ENCODE assay signal across 13 cellular contexts in the genomic region with DNA sequence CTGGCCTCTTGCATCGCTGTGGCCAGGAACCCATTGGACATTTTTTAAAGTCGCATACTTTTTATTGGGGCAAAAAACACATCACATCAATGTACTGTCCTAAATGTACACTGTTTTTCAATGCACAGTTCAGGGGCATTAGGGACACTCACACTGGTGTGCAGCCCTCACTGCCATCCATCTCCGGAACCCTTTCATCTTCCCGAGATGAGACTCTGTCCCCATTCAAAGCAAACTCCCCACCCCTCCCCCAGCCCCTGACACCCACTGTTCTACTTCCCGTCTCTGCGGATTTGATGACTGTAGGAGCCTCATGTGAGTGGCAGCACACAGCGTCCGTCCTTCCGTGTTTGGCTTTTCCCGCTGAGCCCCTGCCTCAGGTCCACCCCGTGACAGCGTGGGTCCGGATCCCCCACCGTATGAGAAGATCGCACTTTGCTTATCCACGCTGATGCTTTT. TPM values are rescaled to one million over a fixed set of nuclear protein-coding genes. Genes with fewer than 3 reads are reported as not detected.
DNase-seq lines count a peak whose midpoint lies in the region; ATAC-seq and TF ChIP-seq lines count a peak whose summit lies in the region.
"Had no signal": no experiment of that assay in that cellular context is flagged by ENCODE, and none has a peak within 500 bp of the region (broad histone marks: within the 10 kb centered on the region; RNA-seq: fewer than 3 reads in every experiment).

No MANE protein-coding gene starts in this region.

- H3K9me3 ChIP-seq in SK-N-SH (no peaks in the 10 kb centered on the region), lower lobe of right lung (no peaks in the 10 kb centered on the region)
- H3K9me3 ChIP-seq: A549 had no signal

- H3K79me2 ChIP-seq in SK-N-SH (ENCODE audit: insufficient read depth): no peaks in the 10 kb centered on the region

- no peaks in the 10 kb centered on the region for H3K9me2 ChIP-seq in SK-N-SH

- 80% methylated on average over 16 of the region's 16 CpGs for WGBS in SK-N-SH (ENCODE audit: low lambda C conversion rate)

- no peak for ATAC-seq in SK-N-SH treated with all-trans-retinoic acid at 6 μM for 48 hours
- ATAC-seq in activated CD8-positive, alpha-beta memory T cell treated with anti-CD3 and anti-CD28 coated beads, Interleukin-2, amount 10 ng/mL, durations not matched to agents 7 days and 5 days: peak; percentile 72
- no peak for ATAC-seq in lower lobe of right lung
- peak; percentile 75 for ATAC-seq in stimulated activated effector memory CD8-positive, alpha-beta T cell treated with anti-CD3 and anti-CD28 coated beads, Interleukin-12 subunit alpha, Interleukin-12 subunit beta, amount 100 ng/mL, for 72 hours
- ATAC-seq: A549, GM12878 had no signal

- H3K27me3 ChIP-seq in SK-N-SH (ENCODE audit: insufficient read depth) (no peaks in the 10 kb centered on the region), lower lobe of right lung (ENCODE audit: low read depth) (peaks cover 4% of the 10 kb centered on the region)

- H2AFZ ChIP-seq in SK-N-SH (ENCODE audit: low read depth): no peak overlapping the region

- POLR2A ChIA-PET in SK-N-SH (lab: Yijun Ruan, JAX): no interaction called here

- H4K20me1 ChIP-seq in SK-N-SH (ENCODE audit: insufficient read depth): no peaks in the 10 kb centered on the region

- H3K9me3 Mint-ChIP-seq in activated CD8-positive, alpha-beta memory T cell treated with anti-CD3 and anti-CD28 coated beads, Interleukin-2, amount 10 ng/mL, durations not matched to agents 7 days and 5 days (ENCODE audit: low read depth): no peaks in the 10 kb centered on the region
- no peaks in the 10 kb centered on the region for H3K9me3 Mint-ChIP-seq in stimulated activated effector memory CD8-positive, alpha-beta T cell treated with anti-CD3 and anti-CD28 coated beads, Interleukin-12 subunit alpha, Interleukin-12 subunit beta, amount 100 ng/mL, for 72 hours

- no peaks in the 10 kb centered on the region for H3K36me3 Mint-ChIP-seq in activated CD8-positive, alpha-beta memory T cell treated with anti-CD3 and anti-CD28 coated beads, Interleukin-2, amount 10 ng/mL, durations not matched to agents 7 days and 5 days
- H3K36me3 Mint-ChIP-seq in stimulated activated effector memory CD8-positive, alpha-beta T cell treated with anti-CD3 and anti-CD28 coated beads, Interleukin-12 subunit alpha, Interleukin-12 subunit beta, amount 100 ng/mL, for 72 hours: no peaks in the 10 kb centered on the region

- CTCF ChIA-PET in SK-N-SH (lab: Yijun Ruan, JAX): interaction anchor here (2.8 kb wide), 2 partner anchors 19 to 207 kb away, joined by 9 to 12 read pairs; no protein-coding TSS in a partner anchor
- CTCF ChIA-PET in activated CD8-positive, alpha-beta memory T cell treated with anti-CD3 and anti-CD28 coated beads, Interleukin-2, amount 10 ng/mL, durations not matched to agents 7 days and 5 days (lab: Charles Lee): interaction anchor here (1.9 kb wide), 1 partner anchor 91 kb away, joined by 4 read pairs; no protein-coding TSS in a partner anchor

- H3F3A ChIP-seq in SK-N-SH (replicated peaks; ENCODE audit: insufficient read depth): no peaks in the 10 kb centered on the region

- H3K4me1 ChIP-seq in SK-N-SH (ENCODE audit: control insufficient read depth in 1 of 2, insufficient read depth in 2 of 2, low read depth in 1 of 2, low read length in 1 of 2) (peaks cover 0 to 14% of the 10 kb centered on the region in 2 experiments; a peak in 1 of 4 replicates), lower lobe of right lung (no peaks in the 10 kb centered on the region)

- H3K4me3 ChIP-seq in SK-N-SH (ENCODE audit: low read depth in 2 of 2, low read length in 1 of 2) (no peak overlapping the region), lower lobe of right lung (no peak overlapping the region)
- H3K4me3 ChIP-seq: A549, GM12878 had no signal

- peaks cover 11% of the 10 kb centered on the region for H3K4me1 Mint-ChIP-seq in activated CD8-positive, alpha-beta memory T cell treated with anti-CD3 and anti-CD28 coated beads, Interleukin-2, amount 10 ng/mL, durations not matched to agents 7 days and 5 days
- H3K4me1 Mint-ChIP-seq in stimulated activated effector memory CD8-positive, alpha-beta T cell treated with anti-CD3 and anti-CD28 coated beads, Interleukin-12 subunit alpha, Interleukin-12 subunit beta, amount 100 ng/mL, for 72 hours: peaks cover 36% of the 10 kb centered on the region

- peak overlapping the region; percentile 77 for H3K27ac Mint-ChIP-seq in activated CD8-positive, alpha-beta memory T cell treated with anti-CD3 and anti-CD28 coated beads, Interleukin-2, amount 10 ng/mL, durations not matched to agents 7 days and 5 days
- H3K27ac Mint-ChIP-seq in stimulated activated effector memory CD8-positive, alpha-beta T cell treated with anti-CD3 and anti-CD28 coated beads, Interleukin-12 subunit alpha, Interleukin-12 subunit beta, amount 100 ng/mL, for 72 hours: peak overlapping the region; percentile 87

- TF ChIP-seq RAD21 in SK-N-SH (IDR thresholded peaks at IDR 0.05; ENCODE audit: low read length): no peak

- H3K36me3 ChIP-seq in SK-N-SH (replicated peaks in 1 of 2; ENCODE audit: control insufficient read depth in 1 of 2, insufficient read depth in 2 of 2, low read length in 1 of 2): no peaks in the 10 kb centered on the region
- no peaks in the 10 kb centered on the region for H3K36me3 ChIP-seq in lower lobe of right lung

- H3K4me2 ChIP-seq in SK-N-SH: no peak overlapping the region
- H3K4me2 ChIP-seq: A549 had no signal

- DNase-seq in SK-N-SH (peak; percentile 30), lower lobe of right lung (peak; percentile 53), SIG-M5 (lab: John Stamatoyannopoulos, UW) (no peak), SIG-M5 treated with dmso at 0.1 percent for 504 hours (lab: John Stamatoyannopoulos, UW; ENCODE audit: unreplicated experiment) (no peak), NCI-H1930 (lab: John Stamatoyannopoulos, UW) (no peak)
- peak; percentile 74 for DNase-seq in activated CD8-positive, alpha-beta memory T cell treated with anti-CD3 and anti-CD28 coated beads, Interleukin-2, amount 10 ng/mL, durations not matched to agents 7 days and 5 days
- DNase-seq in stimulated activated effector memory CD8-positive, alpha-beta T cell treated with anti-CD3 and anti-CD28 coated beads, Interleukin-12 subunit alpha, Interleukin-12 subunit beta, amount 100 ng/mL, for 72 hours (ENCODE audit: low spot score in 2 of 2): no peak

- no peak for TF ChIP-seq EP300 in SK-N-SH (IDR thresholded peaks at IDR 0.05; ENCODE audit: borderline replicate concordance in 1 of 2, low read depth in 1 of 2, low read length in 1 of 2)

- H3K27ac ChIP-seq in SK-N-SH (ENCODE audit: low read depth in 2 of 2, low read length in 1 of 2): no peak overlapping the region
- no peak overlapping the region for H3K27ac ChIP-seq in lower lobe of right lung

- H3K9ac ChIP-seq in SK-N-SH: no peak overlapping the region

- no peaks in the 10 kb centered on the region for H3K27me3 Mint-ChIP-seq in activated CD8-positive, alpha-beta memory T cell treated with anti-CD3 and anti-CD28 coated beads, Interleukin-2, amount 10 ng/mL, durations not matched to agents 7 days and 5 days

- peak overlapping the region; percentile 61 for H3K4me3 Mint-ChIP-seq in activated CD8-positive, alpha-beta memory T cell treated with anti-CD3 and anti-CD28 coated beads, Interleukin-2, amount 10 ng/mL, durations not matched to agents 7 days and 5 days
- peak overlapping the region; percentile 55 for H3K4me3 Mint-ChIP-seq in stimulated activated effector memory CD8-positive, alpha-beta T cell treated with anti-CD3 and anti-CD28 coated beads, Interleukin-12 subunit alpha, Interleukin-12 subunit beta, amount 100 ng/mL, for 72 hours

- intact Hi-C loops in lower lobe of right lung (cut with DNase I): no loop called here

- TF ChIP-seq CTCF in SK-N-SH (IDR thresholded peaks at IDR 0.05): no peak
- no peak for TF ChIP-seq CTCF in lower lobe of right lung (IDR thresholded peaks at IDR 0.05)

TF ChIP-seq in SK-N-SH, 30 proteins besides CTCF, POLR2A, EP300 and RAD21:
- TF ChIP-seq TEAD4 (IDR thresholded peaks at IDR 0.05; ENCODE audit: borderline replicate concordance, insufficient read depth) (no peak), ELF1 (IDR thresholded peaks at IDR 0.05) (no peak), RXRA (IDR thresholded peaks at IDR 0.05; ENCODE audit: borderline replicate concordance, low read depth) (no peak), MEF2A (IDR thresholded peaks at IDR 0.05; ENCODE audit: borderline replicate concordance, low read depth) (no peak)

TF ChIP-seq in SK-N-SH treated with all-trans-retinoic acid at 6 μM for 48 hours, 23 proteins besides CTCF, POLR2A, EP300 and RAD21 (continues in another document):
- TF ChIP-seq ZNF70 (CRISPR knock-in tag; IDR thresholded peaks at IDR 0.05) (no peak), SNAI2 (CRISPR knock-in tag; IDR thresholded peaks at IDR 0.05) (no peak)
- TF ChIP-seq, protein P1, sequence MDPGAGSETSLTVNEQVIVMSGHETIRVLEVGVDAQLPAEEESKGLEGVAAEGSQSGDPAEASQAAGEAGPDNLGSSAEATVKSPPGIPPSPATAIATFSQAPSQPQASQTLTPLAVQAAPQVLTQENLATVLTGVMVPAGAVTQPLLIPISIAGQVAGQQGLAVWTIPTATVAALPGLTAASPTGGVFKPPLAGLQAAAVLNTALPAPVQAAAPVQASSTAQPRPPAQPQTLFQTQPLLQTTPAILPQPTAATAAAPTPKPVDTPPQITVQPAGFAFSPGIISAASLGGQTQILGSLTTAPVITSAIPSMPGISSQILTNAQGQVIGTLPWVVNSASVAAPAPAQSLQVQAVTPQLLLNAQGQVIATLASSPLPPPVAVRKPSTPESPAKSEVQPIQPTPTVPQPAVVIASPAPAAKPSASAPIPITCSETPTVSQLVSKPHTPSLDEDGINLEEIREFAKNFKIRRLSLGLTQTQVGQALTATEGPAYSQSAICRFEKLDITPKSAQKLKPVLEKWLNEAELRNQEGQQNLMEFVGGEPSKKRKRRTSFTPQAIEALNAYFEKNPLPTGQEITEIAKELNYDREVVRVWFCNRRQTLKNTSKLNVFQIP (CRISPR knock-in tag; IDR thresholded peaks at IDR 0.05; ENCODE audit: borderline replicate concordance, low read depth): no peak

RNA-seq across cellular contexts. Expression of a gene that starts 41.8 kb away (rescaled TPM):
- polyA plus RNA-seq in SK-N-SH (2012; rRNA removed): not detected in 2 replicates
- polyA plus RNA-seq in SK-N-SH (2012; cell fraction: cytosol; rRNA removed): not detected in 2 replicates
- polyA plus RNA-seq in SK-N-SH (2012; cell fraction: nucleus; rRNA removed): not detected in 2 replicates
- not detected for total RNA-seq in activated CD8-positive, alpha-beta memory T cell treated with anti-CD3 and anti-CD28 coated beads, Interleukin-2, amount 10 ng/mL, durations not matched to agents 7 days and 5 days
- not detected for total RNA-seq in lower lobe of right lung
- total RNA-seq: GM12878, LHCN-M2, pulmonary artery endothelial cell had no signal
- polyA plus RNA-seq: A549, GM12878 had no signal

RNA-seq across cellular contexts. Expression of a gene that starts 52.4 kb away (rescaled TPM):
- not detected in 2 replicates for polyA plus RNA-seq in SK-N-SH (2012; rRNA removed)
- not detected in 2 replicates for polyA plus RNA-seq in SK-N-SH (2012; cell fraction: cytosol; rRNA removed)
- polyA plus RNA-seq in SK-N-SH (2012; cell fraction: nucleus; rRNA removed): not detected in 2 replicates
- total RNA-seq in activated CD8-positive, alpha-beta memory T cell treated with anti-CD3 and anti-CD28 coated beads, Interleukin-2, amount 10 ng/mL, durations not matched to agents 7 days and 5 days: not detected
- not detected for total RNA-seq in lower lobe of right lung
- total RNA-seq: cerebellum, GM12878, LHCN-M2, pulmonary artery endothelial cell had no signal
- polyA plus RNA-seq: A549, GM12878 had no signal

RNA-seq across cellular contexts. Expression of a gene that starts 57.0 kb away (rescaled TPM):
- not detected in 2 replicates for polyA plus RNA-seq in SK-N-SH (2012; rRNA removed)
- not detected in 2 replicates for polyA plus RNA-seq in SK-N-SH (2012; cell fraction: cytosol; rRNA removed)
- not detected in 2 replicates for polyA plus RNA-seq in SK-N-SH (2012; cell fraction: nucleus; rRNA removed)
- under 1 TPM; 0.12 to 0.15 TPM for total RNA-seq in activated CD8-positive, alpha-beta memory T cell treated with anti-CD3 and anti-CD28 coated beads, Interleukin-2, amount 10 ng/mL, durations not matched to agents 7 days and 5 days
- total RNA-seq in lower lobe of right lung: 1.7 TPM
- total RNA-seq: GM12878, LHCN-M2, pulmonary artery endothelial cell had no signal
- polyA plus RNA-seq: A549, GM12878 had no signal

Comparison
In these comparisons a context has a peak if more than half of its experiments do, and no peak if none do; other contexts are left out.
1. DNase-seq: peak in SK-N-SH (single experiment), activated CD8-positive, alpha-beta memory T cell treated with anti-CD3 and anti-CD28 coated beads, Interleukin-2, amount 10 ng/mL, durations not matched to agents 7 days and 5 days (single experiment) and lower lobe of right lung (single experiment); none in stimulated activated effector memory CD8-positive, alpha-beta T cell treated with anti-CD3 and anti-CD28 coated beads, Interleukin-12 subunit alpha, Interleukin-12 subunit beta, amount 100 ng/mL, for 72 hours (0 of 2), SIG-M5 (single experiment), SIG-M5 treated with dmso at 0.1 percent for 504 hours (single experiment) and NCI-H1930 (0 of 2).
2. ATAC-seq: peak in activated CD8-positive, alpha-beta memory T cell treated with anti-CD3 and anti-CD28 coated beads, Interleukin-2, amount 10 ng/mL, durations not matched to agents 7 days and 5 days (single experiment) and stimulated activated effector memory CD8-positive, alpha-beta T cell treated with anti-CD3 and anti-CD28 coated beads, Interleukin-12 subunit alpha, Interleukin-12 subunit beta, amount 100 ng/mL, for 72 hours (single experiment); none in SK-N-SH treated with all-trans-retinoic acid at 6 μM for 48 hours (single experiment) and lower lobe of right lung (0 of 2).